Comparison of ENCODE assay signal across 20 cellular contexts in genomic region chr9:111934747-111935146, GRCh38. TPM values are rescaled to one million over a fixed set of nuclear protein-coding genes. Genes with fewer than 3 reads are reported as not detected.
DNase-seq lines count a peak whose midpoint lies in the region; ATAC-seq and TF ChIP-seq lines count a peak whose summit lies in the region.
"Had no signal": no experiment of that assay in that cellular context is flagged by ENCODE, and none has a peak within 500 bp of the region (broad histone marks: within the 10 kb centered on the region; RNA-seq: fewer than 3 reads in every experiment).

No MANE protein-coding gene starts in this region.

- peaks cover 11% of the 10 kb centered on the region for H3K79me2 ChIP-seq in ACC112 (ENCODE audit: control insufficient read depth, insufficient read depth, low read length, unreplicated experiment)
- peaks cover 67% of the 10 kb centered on the region for H3K79me2 ChIP-seq in GM23248 (ENCODE audit: insufficient read depth)

- TF ChIP-seq CTCF in nephron progenitor cell (IDR thresholded peaks at IDR 0.05), result no peak

- H3K36me3 ChIP-seq in ACC112 (ENCODE audit: insufficient read depth, low read length), result peaks cover 60% of the 10 kb centered on the region
- H3K36me3 ChIP-seq in GM23248 (ENCODE audit: low read depth), result peaks cover 79% of the 10 kb centered on the region

- H3F3A ChIP-seq in GM23248 (ENCODE audit: insufficient read depth), result peaks cover 92% of the 10 kb centered on the region

- H2AFZ ChIP-seq in ACC112 (ENCODE audit: low read length, unreplicated experiment), result no peak overlapping the region
- H2AFZ ChIP-seq in GM23248, result no peak overlapping the region

- ATAC-seq in GM18907 (IDR thresholded peaks at IDR 0.05; ENCODE audit: unreplicated experiment), result no peak

- H3K27me3 ChIP-seq in ACC112 (ENCODE audit: insufficient read depth, low read length) (no peaks in the 10 kb centered on the region), GM23248 (replicated peaks; ENCODE audit: insufficient read depth) (no peaks in the 10 kb centered on the region)

- no peak overlapping the region for H3K4me2 ChIP-seq in GM23248 (ENCODE audit: unreplicated experiment)

- peak overlapping the region; percentile 57 for H3K27ac Mint-ChIP-seq in nephron progenitor cell

- in situ Hi-C loops in GM23248 (cut with MboI), result no loop called here

- H3K4me1 Mint-ChIP-seq in nephron progenitor cell, result peaks cover 19% of the 10 kb centered on the region

- H3K9ac ChIP-seq in GM23248, result no peak overlapping the region

- peak overlapping the region; percentile 83 for H3K27ac ChIP-seq in ACC112 (ENCODE audit: low read depth, low read length)
- H3K27ac ChIP-seq in GM23248, result peak overlapping the region; percentile 11
- H3K27ac ChIP-seq in epithelial cell of prostate, result peak overlapping the region; percentile 4
- H3K27ac ChIP-seq: SK-N-MC had no signal

- WGBS in GM23248 (ENCODE audit: low coverage in 1 of 2, low lambda C conversion rate in 2 of 2, missing lambda C conversion rate in 2 of 2), 2 experiments, result 94 to 95% methylated on average over 2 of the region's 2 CpGs

- DNase-seq in GM23248 (no peak), epithelial cell of prostate (ENCODE audit: low read depth, low spot score) (no peak), nephron progenitor cell (no peak), NCI-H2227 treated with DMSO at 0.1 percent for 48 hours (lab: John Stamatoyannopoulos, UW) (no peak)
- DNase-seq in activated CD8-positive, alpha-beta memory T cell treated with anti-CD3 and anti-CD28 coated beads, Interleukin-2, amount 50 U/mL, for 4 hours, result no peak
- DNase-seq: ACHN, AML-193, COR-L47, GOT3, KBM-7, MV-4-11, NCI-H1694 treated with DMSO at 0.1 percent for 48 hours, NCI-H524, NCI-H82, OCI-M1, SHP77 had no signal

- peaks cover 60% of the 10 kb centered on the region for H3K36me3 Mint-ChIP-seq in nephron progenitor cell (ENCODE audit: low read depth)

- H3K4me3 ChIP-seq in ACC112 (ENCODE audit: low read depth, low read length) (no peak overlapping the region), GM23248 (no peak overlapping the region)
- H3K4me3 ChIP-seq: SK-N-MC had no signal

- no peak overlapping the region for H3K4me3 Mint-ChIP-seq in nephron progenitor cell
- H3K4me3 Mint-ChIP-seq: CD14-positive monocyte had no signal

- no peaks in the 10 kb centered on the region for H4K20me1 ChIP-seq in GM23248 (ENCODE audit: insufficient read depth)

- no peaks in the 10 kb centered on the region for H3K9me2 ChIP-seq in GM23248 (ENCODE audit: insufficient read depth)

- no peaks in the 10 kb centered on the region for H3K27me3 Mint-ChIP-seq in nephron progenitor cell (ENCODE audit: low read depth, poor library complexity)

- H3K4me1 ChIP-seq in ACC112 (ENCODE audit: control insufficient read depth, insufficient read depth, low read length, unreplicated experiment), result peaks cover 44% of the 10 kb centered on the region
- H3K4me1 ChIP-seq in GM23248 (ENCODE audit: insufficient read depth), result peaks cover 26% of the 10 kb centered on the region

- no peaks in the 10 kb centered on the region for H3K9me3 ChIP-seq in GM23248 (ENCODE audit: low read depth)

- no peaks in the 10 kb centered on the region for H3K9me3 Mint-ChIP-seq in nephron progenitor cell

RNA-seq across cellular contexts. Expression of gene UGCG, which starts 38.1 kb away (rescaled TPM):
- 148 and 172 TPM in 2 replicates for total RNA-seq in GM23248 (2014; rRNA removed; shearing (Covaris generic))
- polyA plus RNA-seq in GM23248 (2016; fragmentation: Nextera tagmentation; extraction: Ambion mirVana), result 73.1 and 73.6 TPM in 2 replicates

Comparison
In these comparisons a context has a peak if more than half of its experiments do, and no peak if none do; other contexts are left out.
1. H3K27ac ChIP-seq: peak in every context shown above with its lines; median percentile 83 in ACC112; 11 in GM23248; 4 in epithelial cell of prostate.